21 cellular contexts compared by ENCODE assay signal in genomic region chr7:83957333-83957732, GRCh38.
DNase-seq lines count a peak whose midpoint lies in the region; ATAC-seq, FAIRE-seq and TF ChIP-seq lines count a peak whose summit lies in the region.
"Had no signal": no experiment of that assay in that cellular context is flagged by ENCODE, and none has a peak within 500 bp of the region (broad histone marks: within the 10 kb centered on the region; RNA-seq: fewer than 3 reads in every experiment).

No MANE protein-coding gene starts in this region.

- WGBS in K562 (ENCODE audit: insufficient coverage, low coverage, missing lambda C conversion rate): 2% methylated on average over 3 of the region's 3 CpGs
- 59 to 62% methylated on average over 3 of the region's 3 CpGs for WGBS in aorta, 2 donors

- H3K4me3 ChIP-seq in K562 (no peak overlapping the region), fibroblast of villous mesenchyme (ENCODE audit: low read depth, low read length) (no peak overlapping the region), aorta (ENCODE audit: low read length in 2 of 2) (no peak overlapping the region)
- H3K4me3 ChIP-seq: esophagus muscularis mucosa, heart right ventricle, lower lobe of right lung, testis had no signal

- no peak for TF ChIP-seq CTCF in K562 (IDR thresholded peaks at IDR 0.05 in 2 of 3, conservative IDR thresholded peaks at IDR 0.05 in 1 of 3; ENCODE audit: insufficient read depth in 2 of 3, low read depth in 1 of 3, low read length in 3 of 3)
- no peak for TF ChIP-seq CTCF in fibroblast of villous mesenchyme (IDR thresholded peaks at IDR 0.05; ENCODE audit: insufficient read depth, low read depth, low read length)

- no peak for TF ChIP-seq POLR2A in K562 (conservative IDR thresholded peaks at IDR 0.05)

- BruUV-seq in K562 (replicated peaks; lab: Mats Ljungman, UMichigan): no TSS peak

- no peaks in the 10 kb centered on the region for H3K9me3 ChIP-seq in K562 (replicated peaks; ENCODE audit: control insufficient read depth, insufficient read depth, low read depth, low read length)
- no peaks in the 10 kb centered on the region for H3K9me3 ChIP-seq in aorta (ENCODE audit: control insufficient read depth, low read length)
- H3K9me3 ChIP-seq: esophagus muscularis mucosa, heart right ventricle, lower lobe of right lung, testis had no signal

- H3K79me2 ChIP-seq in K562 (ENCODE audit: control insufficient read depth, insufficient read depth, low read length): no peaks in the 10 kb centered on the region

- no peak for FAIRE-seq in K562 (lab: Jason Lieb, UNC)
- FAIRE-seq: TTC549 had no signal

- no peak overlapping the region for H3K9ac ChIP-seq in K562 (ENCODE audit: insufficient read depth in 1 of 2, low read depth in 2 of 2, low read length in 2 of 2)

- H3K27ac ChIP-seq in K562 (ENCODE audit: extremely low read depth, low read depth, low read length) (no peak overlapping the region), aorta (ENCODE audit: low read depth in 1 of 2, low read length in 2 of 2) (no peak overlapping the region)
- H3K27ac ChIP-seq: esophagus muscularis mucosa, heart right ventricle, lower lobe of right lung, RWPE1, testis had no signal

- no peak for TF ChIP-seq RAD21 in K562 (CRISPR knock-in tag; conservative IDR thresholded peaks at IDR 0.05 in 1 of 2, IDR thresholded peaks at IDR 0.05 in 1 of 2)

- H2AFZ ChIP-seq in K562 (ENCODE audit: low read depth, low read length): no peak overlapping the region

- H3K36me3 ChIP-seq in K562 (ENCODE audit: control insufficient read depth, insufficient read depth, low read length): no peaks in the 10 kb centered on the region
- no peaks in the 10 kb centered on the region for H3K36me3 ChIP-seq in aorta (ENCODE audit: control insufficient read depth in 1 of 2, insufficient read depth in 2 of 2, low read length in 1 of 2)
- H3K36me3 ChIP-seq: heart right ventricle, lower lobe of right lung had no signal

- intact Hi-C loops in K562 (cut with micrococcal nuclease): no loop called here
- intact Hi-C loops in aorta (cut with DNase I): no loop called here

- H3K4me1 ChIP-seq in K562 (replicated peaks in 1 of 2; ENCODE audit: control insufficient read depth in 2 of 2, insufficient read depth in 2 of 2, low read length in 2 of 2) (no peaks in the 10 kb centered on the region), aorta (ENCODE audit: control insufficient read depth in 1 of 2, insufficient read depth in 2 of 2, low read length in 2 of 2) (no peaks in the 10 kb centered on the region)
- H3K4me1 ChIP-seq: heart right ventricle, lower lobe of right lung, testis had no signal

- H3K27me3 ChIP-seq in K562 (ENCODE audit: control insufficient read depth in 2 of 2, insufficient read depth in 2 of 2, low read length in 2 of 2): no peaks in the 10 kb centered on the region
- H3K27me3 ChIP-seq in aorta (ENCODE audit: control insufficient read depth in 1 of 2, insufficient read depth in 2 of 2, low read length in 1 of 2): no peaks in the 10 kb centered on the region
- H3K27me3 ChIP-seq: esophagus muscularis mucosa, heart right ventricle, testis had no signal

- no peak for TF ChIP-seq EP300 in K562 (IDR thresholded peaks at IDR 0.05; ENCODE audit: low read length)

- ATAC-seq in K562: no peak
- no peak for ATAC-seq in GM19397 (IDR thresholded peaks at IDR 0.05; ENCODE audit: unreplicated experiment)
- no peak for ATAC-seq in HG02798 (IDR thresholded peaks at IDR 0.05; ENCODE audit: poor library complexity, unreplicated experiment)
- no peak for ATAC-seq in aorta (ENCODE audit: low FRiP score)
- ATAC-seq in GM21447 (IDR thresholded peaks at IDR 0.05; ENCODE audit: unreplicated experiment): no peak
- ATAC-seq: heart right ventricle, lower lobe of right lung had no signal

- POLR2A ChIA-PET in K562 (lab: Yijun Ruan, JAX): no interaction called here

- DNase-seq in AML-193 (lab: John Stamatoyannopoulos, UW): peak; percentile 17 to 21
- DNase-seq in LHCN-M2 (ENCODE audit: low read depth): peak; percentile 44
- DNase-seq in K562 (ENCODE audit: extremely low read depth in 1 of 4, low spot score in 3 of 4): no peak
- DNase-seq in fibroblast of villous mesenchyme (ENCODE audit: low read depth): peak; percentile 51
- DNase-seq in aorta: no peak
- DNase-seq: activated CD4-positive, alpha-beta T cell treated with anti-CD3 and anti-CD28 coated beads for 48 hours; EL; GOT3; heart right ventricle; lower lobe of right lung; NCI-H1436 treated with DMSO at 0.1 percent for 48 hours; NCI-H345; NK-92 treated with Interleukin-12 subunit alpha and Interleukin-12 subunit beta, amount 100 ng/mL, for 24 hours; SW 1271; testis had no signal

- in situ Hi-C loops in K562 (cut with MboI): no loop called here

- CTCF ChIA-PET in K562 (lab: Yijun Ruan, JAX; ENCODE audit: low intra/inter-chr PET ratio): no interaction called here

- no peaks in the 10 kb centered on the region for H4K20me1 ChIP-seq in K562 (replicated peaks; ENCODE audit: control insufficient read depth, insufficient read depth, low read length)

- H3K9me1 ChIP-seq in K562 (ENCODE audit: control insufficient read depth, insufficient read depth, low read length): no peaks in the 10 kb centered on the region

- H3K4me2 ChIP-seq in K562 (ENCODE audit: insufficient read depth, low read length): no peak overlapping the region

TF ChIP-seq in K562, 482 proteins besides CTCF, POLR2A, EP300 and RAD21:
- peak; percentile 71 for TF ChIP-seq CEBPB (tag; IDR thresholded peaks at IDR 0.05)
- no peak for TF ChIP-seq PHF21A (IDR thresholded peaks at IDR 0.05; ENCODE audit: borderline replicate concordance, low read depth)
- no peak for TF ChIP-seq CEBPG (CRISPR knock-in tag; IDR thresholded peaks at IDR 0.05)
- TF ChIP-seq CEBPG (tag; conservative IDR thresholded peaks at IDR 0.05 in 1 of 2, IDR thresholded peaks at IDR 0.05 in 1 of 2): peak; percentile 61 to 63

Comparison
In these comparisons a context has a peak if more than half of its experiments do, and no peak if none do; other contexts are left out.
1. DNase-seq: peak in AML-193 (2 of 2), LHCN-M2 (single experiment) and fibroblast of villous mesenchyme (single experiment); none in K562 (0 of 4) and aorta (0 of 2).